In genomic region chr9:70256123-70256551, GRCh38 we compare ENCODE assay signal across 8 cellular contexts. TPM values are rescaled to one million over a fixed set of nuclear protein-coding genes. Genes with fewer than 3 reads are reported as not detected.
A peak's percentile ranks its signal among the peaks of the same experiment; 100 is the strongest.
DNase-seq lines count a peak whose midpoint lies in the region; ATAC-seq and TF ChIP-seq lines count a peak whose summit lies in the region.
"Had no signal": no experiment of that assay in that cellular context is flagged by ENCODE, and none has a peak within 500 bp of the region (broad histone marks: within the 10 kb centered on the region; RNA-seq: fewer than 3 reads in every experiment).

No MANE protein-coding gene starts in this region.

- 13 to 14% methylated on average over 7 of the region's 7 CpGs for WGBS in body of pancreas, 2 donors
- WGBS in suprapubic skin: 47% methylated on average over 7 of the region's 7 CpGs

- H3K9me3 ChIP-seq in body of pancreas (no peaks in the 10 kb centered on the region), left lung (no peaks in the 10 kb centered on the region), suprapubic skin (no peaks in the 10 kb centered on the region)
- no peaks in the 10 kb centered on the region for H3K9me3 ChIP-seq in effector memory CD4-positive, alpha-beta T cell (ENCODE audit: control insufficient read depth, low read length)

- no peak for DNase-seq in HEK293T (ENCODE audit: extremely low spot score)
- DNase-seq in body of pancreas: peak in 2 of 4 donors; percentile 27 to 41
- no peak for DNase-seq in left lung
- DNase-seq in suprapubic skin (ENCODE audit: low spot score in 2 of 2): no peak
- no peak for DNase-seq in effector memory CD4-positive, alpha-beta T cell
- DNase-seq in activated CD4-positive, alpha-beta T cell treated with anti-CD3 and anti-CD28 coated beads for 36 hours: no peak
- DNase-seq: NCI-H1092 had no signal

- H3K27me3 ChIP-seq in body of pancreas: no peaks in the 10 kb centered on the region
- no peaks in the 10 kb centered on the region for H3K27me3 ChIP-seq in left lung
- no peaks in the 10 kb centered on the region for H3K27me3 ChIP-seq in suprapubic skin
- H3K27me3 ChIP-seq in effector memory CD4-positive, alpha-beta T cell (replicated peaks; ENCODE audit: control insufficient read depth, insufficient read depth, low read length, poor library complexity, severe bottlenecking): no peaks in the 10 kb centered on the region

- H3K4me3 ChIP-seq in body of pancreas (no peak overlapping the region), left lung (peak overlapping the region; percentile 6 to 67), suprapubic skin (peak overlapping the region; percentile 2)
- H3K4me3 ChIP-seq in effector memory CD4-positive, alpha-beta T cell (ENCODE audit: insufficient read depth, low read depth, low read length, poor library complexity, severe bottlenecking): no peak overlapping the region

- H3K36me3 ChIP-seq in body of pancreas (replicated peaks in 1 of 2; ENCODE audit: insufficient read depth in 1 of 2, low read depth in 2 of 2): no peaks in the 10 kb centered on the region
- H3K36me3 ChIP-seq in left lung: peaks cover 0 to 2% of the 10 kb centered on the region in 2 donors
- no peaks in the 10 kb centered on the region for H3K36me3 ChIP-seq in suprapubic skin
- H3K36me3 ChIP-seq in effector memory CD4-positive, alpha-beta T cell (ENCODE audit: control insufficient read depth, insufficient read depth, low read length): no peaks in the 10 kb centered on the region

- no peak for TF ChIP-seq EP300 in suprapubic skin (IDR thresholded peaks at IDR 0.05)

- CTCF ChIA-PET in HEK293T (lab: Yijun Ruan, JAX): no interaction called here
- CTCF ChIA-PET in activated CD4-positive, alpha-beta T cell treated with anti-CD3 and anti-CD28 coated beads for 36 hours (lab: Charles Lee): interaction anchor here (0.7 to 1.4 kb wide), 3 partner anchors 24 to 146 kb away, joined by 3 to 5 read pairs (median 3); no protein-coding TSS in a partner anchor

- H3K27ac ChIP-seq in body of pancreas (peak overlapping the region; percentile 8 to 96 (median 94)), left lung (peak overlapping the region; percentile 67 to 95), suprapubic skin (peak overlapping the region; percentile 0)
- no peak overlapping the region for H3K27ac ChIP-seq in effector memory CD4-positive, alpha-beta T cell (ENCODE audit: insufficient read depth, low read length, poor library complexity, severe bottlenecking)

- POLR2A ChIA-PET in HEK293T (lab: Yijun Ruan, JAX): no interaction called here
- POLR2A ChIA-PET in activated CD4-positive, alpha-beta T cell treated with anti-CD3 and anti-CD28 coated beads for 36 hours (lab: Charles Lee): no interaction called here

- TF ChIP-seq CTCF in body of pancreas (IDR thresholded peaks at IDR 0.05): no peak
- no peak for TF ChIP-seq CTCF in left lung (IDR thresholded peaks at IDR 0.05)
- TF ChIP-seq CTCF in suprapubic skin (IDR thresholded peaks at IDR 0.05): no peak

- H3K4me3 Mint-ChIP-seq in activated CD4-positive, alpha-beta T cell treated with anti-CD3 and anti-CD28 coated beads for 36 hours: no peak overlapping the region

- peak in 2 of 3 donors; percentile 38 to 42 for TF ChIP-seq POLR2A in body of pancreas (IDR thresholded peaks at IDR 0.05)
- no peak for TF ChIP-seq POLR2A in suprapubic skin (IDR thresholded peaks at IDR 0.05)

- H3K4me1 ChIP-seq in body of pancreas (peaks cover 46% of the 10 kb centered on the region), left lung (peaks cover 6 to 35% of the 10 kb centered on the region in 2 donors), suprapubic skin (peaks cover 46% of the 10 kb centered on the region)
- peaks cover 7% of the 10 kb centered on the region for H3K4me1 ChIP-seq in effector memory CD4-positive, alpha-beta T cell (ENCODE audit: control insufficient read depth, insufficient read depth, low read length, poor library complexity, severe bottlenecking)

- no peaks in the 10 kb centered on the region for H3K9me3 Mint-ChIP-seq in activated CD4-positive, alpha-beta T cell treated with anti-CD3 and anti-CD28 coated beads for 36 hours (ENCODE audit: low read depth)

- H3K36me3 Mint-ChIP-seq in activated CD4-positive, alpha-beta T cell treated with anti-CD3 and anti-CD28 coated beads for 36 hours (ENCODE audit: low read depth): peaks cover 16% of the 10 kb centered on the region

- intact Hi-C loops in body of pancreas (cut with DNase I): no loop called here
- intact Hi-C loops in left lung (cut with DNase I): no loop called here
- intact Hi-C loops in activated CD4-positive, alpha-beta T cell treated with anti-CD3 and anti-CD28 coated beads for 36 hours (cut with DNase I, micrococcal nuclease): loop anchor here in 1 of 2 experiments (5.0 to 10.0 kb wide), 7 partner anchors 51 to 1656 kb away; partner anchors contain the start of genes ABHD17B, APBA1, C9orf85 and CFAP95

- no peaks in the 10 kb centered on the region for H3K27me3 Mint-ChIP-seq in activated CD4-positive, alpha-beta T cell treated with anti-CD3 and anti-CD28 coated beads for 36 hours

- no peak overlapping the region for H3K27ac Mint-ChIP-seq in activated CD4-positive, alpha-beta T cell treated with anti-CD3 and anti-CD28 coated beads for 36 hours

- no peak for ATAC-seq in body of pancreas
- ATAC-seq in left lung: peak; percentile 12
- ATAC-seq in GM18870 (IDR thresholded peaks at IDR 0.05; ENCODE audit: unreplicated experiment): no peak
- no peak for ATAC-seq in activated CD4-positive, alpha-beta T cell treated with anti-CD3 and anti-CD28 coated beads for 36 hours

- H3K4me1 Mint-ChIP-seq in activated CD4-positive, alpha-beta T cell treated with anti-CD3 and anti-CD28 coated beads for 36 hours: peaks cover 35% of the 10 kb centered on the region

TF ChIP-seq in HEK293T, 16 proteins besides CTCF, POLR2A, EP300 and RAD21:
- TF ChIP-seq, protein P1, sequence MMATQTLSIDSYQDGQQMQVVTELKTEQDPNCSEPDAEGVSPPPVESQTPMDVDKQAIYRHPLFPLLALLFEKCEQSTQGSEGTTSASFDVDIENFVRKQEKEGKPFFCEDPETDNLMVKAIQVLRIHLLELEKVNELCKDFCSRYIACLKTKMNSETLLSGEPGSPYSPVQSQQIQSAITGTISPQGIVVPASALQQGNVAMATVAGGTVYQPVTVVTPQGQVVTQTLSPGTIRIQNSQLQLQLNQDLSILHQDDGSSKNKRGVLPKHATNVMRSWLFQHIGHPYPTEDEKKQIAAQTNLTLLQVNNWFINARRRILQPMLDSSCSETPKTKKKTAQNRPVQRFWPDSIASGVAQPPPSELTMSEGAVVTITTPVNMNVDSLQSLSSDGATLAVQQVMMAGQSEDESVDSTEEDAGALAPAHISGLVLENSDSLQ (IDR thresholded peaks at IDR 0.05): peak; percentile 33
- TF ChIP-seq SP1 (IDR thresholded peaks at IDR 0.05): no peak

RNA-seq across cellular contexts. Expression of gene SMC5, which starts 2.6 kb away (rescaled TPM):
- total RNA-seq in body of pancreas (10 to 100 TPM; 27.2 to 27.4 TPM), left lung (10 to 100 TPM; 25.5 to 28.7 TPM), suprapubic skin (10 to 100 TPM; 23.8 to 40.6 (median 27.3) TPM)
- total RNA-seq in activated CD4-positive, alpha-beta T cell treated with anti-CD3 and anti-CD28 coated beads for 36 hours: 10 to 100 TPM; 39.0 to 43.0 TPM

Comparison
In these comparisons a context has a peak if more than half of its experiments do, and no peak if none do; other contexts are left out.
1. H3K4me3 ChIP-seq: peak in left lung (2 of 2) and suprapubic skin (single experiment); none in body of pancreas (0 of 2) and effector memory CD4-positive, alpha-beta T cell (single experiment).
2. POLR2A ChIP-seq: peak in body of pancreas (2 of 3); none in suprapubic skin (0 of 2).